Comparison of ENCODE assay signal across 8 cellular contexts in genomic region chr18:59837586-59837985, GRCh38.
DNase-seq lines count a peak whose midpoint lies in the region; ATAC-seq, FAIRE-seq and TF ChIP-seq lines count a peak whose summit lies in the region.

No MANE protein-coding gene starts in this region.

- H3K4me1 ChIP-seq in CD8-positive, alpha-beta T cell (ENCODE audit: insufficient read depth, low read length), result no peaks in the 10 kb centered on the region
- H3K4me1 ChIP-seq in effector memory CD4-positive, alpha-beta T cell (ENCODE audit: control insufficient read depth, insufficient read depth, low read length, poor library complexity, severe bottlenecking), result no peaks in the 10 kb centered on the region

- no peaks in the 10 kb centered on the region for H3K27me3 ChIP-seq in CD8-positive, alpha-beta T cell (ENCODE audit: insufficient read depth, low read length)
- no peaks in the 10 kb centered on the region for H3K27me3 ChIP-seq in effector memory CD4-positive, alpha-beta T cell (replicated peaks; ENCODE audit: control insufficient read depth, insufficient read depth, low read length, poor library complexity, severe bottlenecking)

- H3K36me3 ChIP-seq in CD8-positive, alpha-beta T cell (ENCODE audit: insufficient read depth, low read length), result no peaks in the 10 kb centered on the region
- H3K36me3 ChIP-seq in effector memory CD4-positive, alpha-beta T cell (ENCODE audit: control insufficient read depth, insufficient read depth, low read length), result no peaks in the 10 kb centered on the region

- H3K27me3 Mint-ChIP-seq in CD8-positive, alpha-beta T cell (ENCODE audit: low read depth), result peaks cover 4% of the 10 kb centered on the region
- peaks cover 5% of the 10 kb centered on the region for H3K27me3 Mint-ChIP-seq in activated CD4-positive, alpha-beta T cell treated with anti-CD3 and anti-CD28 coated beads for 36 hours
- peaks cover 27% of the 10 kb centered on the region for H3K27me3 Mint-ChIP-seq in mesothelial cell of epicardium (ENCODE audit: low read depth)
- peaks cover 8% of the 10 kb centered on the region for H3K27me3 Mint-ChIP-seq in stimulated activated naive CD8-positive, alpha-beta T cell treated with anti-CD3 and anti-CD28 coated beads, Interleukin-15, amount 100 ng/mL, for 72 hours

- peak; percentile 91 for TF ChIP-seq CTCF in CD8-positive, alpha-beta T cell (IDR thresholded peaks at IDR 0.05)
- TF ChIP-seq CTCF in mesothelial cell of epicardium (IDR thresholded peaks at IDR 0.05; ENCODE audit: unreplicated experiment), result peak; percentile 92

- H3K27ac ChIP-seq in CD8-positive, alpha-beta T cell (ENCODE audit: low read depth, low read length), result no peak overlapping the region
- H3K27ac ChIP-seq in effector memory CD4-positive, alpha-beta T cell (ENCODE audit: insufficient read depth, low read length, poor library complexity, severe bottlenecking), result no peak overlapping the region

- intact Hi-C loops in CD8-positive, alpha-beta T cell (cut with DNase I, micrococcal nuclease), result loop anchor here (2.0 to 10.0 kb wide), 3 partner anchors 117 to 711 kb away; no protein-coding TSS in a partner anchor
- intact Hi-C loops in activated CD4-positive, alpha-beta T cell treated with anti-CD3 and anti-CD28 coated beads for 36 hours (cut with DNase I, micrococcal nuclease), result loop anchor here (2.0 to 5.0 kb wide), 6 partner anchors 45 to 715 kb away; partner anchors contain the start of gene PMAIP1 (in 2 of the 2)

- no peak overlapping the region for H3K4me3 Mint-ChIP-seq in CD8-positive, alpha-beta T cell
- no peak overlapping the region for H3K4me3 Mint-ChIP-seq in activated CD4-positive, alpha-beta T cell treated with anti-CD3 and anti-CD28 coated beads for 36 hours
- no peak overlapping the region for H3K4me3 Mint-ChIP-seq in mesothelial cell of epicardium
- H3K4me3 Mint-ChIP-seq in stimulated activated naive CD8-positive, alpha-beta T cell treated with anti-CD3 and anti-CD28 coated beads, Interleukin-15, amount 100 ng/mL, for 72 hours, result no peak overlapping the region

- no peaks in the 10 kb centered on the region for H3K4me1 Mint-ChIP-seq in CD8-positive, alpha-beta T cell (ENCODE audit: low read depth)
- H3K4me1 Mint-ChIP-seq in activated CD4-positive, alpha-beta T cell treated with anti-CD3 and anti-CD28 coated beads for 36 hours, result peaks cover 10% of the 10 kb centered on the region
- peaks cover 11% of the 10 kb centered on the region for H3K4me1 Mint-ChIP-seq in mesothelial cell of epicardium
- H3K4me1 Mint-ChIP-seq in stimulated activated naive CD8-positive, alpha-beta T cell treated with anti-CD3 and anti-CD28 coated beads, Interleukin-15, amount 100 ng/mL, for 72 hours, result peaks cover 8% of the 10 kb centered on the region

- H3K9me3 ChIP-seq in CD8-positive, alpha-beta T cell (ENCODE audit: low read length), result no peaks in the 10 kb centered on the region
- no peaks in the 10 kb centered on the region for H3K9me3 ChIP-seq in effector memory CD4-positive, alpha-beta T cell (ENCODE audit: control insufficient read depth, low read length)

- peak; percentile 97 for FAIRE-seq in GM19239 (lab: Jason Lieb, UNC)

- no peaks in the 10 kb centered on the region for H3K36me3 Mint-ChIP-seq in CD8-positive, alpha-beta T cell
- H3K36me3 Mint-ChIP-seq in activated CD4-positive, alpha-beta T cell treated with anti-CD3 and anti-CD28 coated beads for 36 hours (ENCODE audit: low read depth), result no peaks in the 10 kb centered on the region
- no peaks in the 10 kb centered on the region for H3K36me3 Mint-ChIP-seq in mesothelial cell of epicardium

- DNase-seq in CD8-positive, alpha-beta T cell, result peak in 5 of 7 experiments; percentile 24 to 59 (median 36)
- DNase-seq in GM19239 (ENCODE audit: insufficient read length, low spot score) (peak; percentile 38), NCI-H345 treated with DMSO at 0.1 percent for 48 hours (lab: John Stamatoyannopoulos, UW; ENCODE audit: unreplicated experiment) (peak; percentile 69), mesothelial cell of epicardium (ENCODE audit: low spot score in 2 of 2, unreplicated experiment in 2 of 2) (no peak)
- DNase-seq in activated CD4-positive, alpha-beta T cell treated with anti-CD3 and anti-CD28 coated beads for 36 hours, result peak; percentile 56
- DNase-seq in effector memory CD4-positive, alpha-beta T cell, result peak; percentile 13 to 24 (median 17)
- peak; percentile 39 to 45 for DNase-seq in stimulated activated naive CD8-positive, alpha-beta T cell treated with anti-CD3 and anti-CD28 coated beads, Interleukin-15, amount 100 ng/mL, for 72 hours

- H3K27ac Mint-ChIP-seq in CD8-positive, alpha-beta T cell, result no peak overlapping the region
- no peak overlapping the region for H3K27ac Mint-ChIP-seq in activated CD4-positive, alpha-beta T cell treated with anti-CD3 and anti-CD28 coated beads for 36 hours
- H3K27ac Mint-ChIP-seq in mesothelial cell of epicardium, result no peak overlapping the region
- H3K27ac Mint-ChIP-seq in stimulated activated naive CD8-positive, alpha-beta T cell treated with anti-CD3 and anti-CD28 coated beads, Interleukin-15, amount 100 ng/mL, for 72 hours, result no peak overlapping the region

- ATAC-seq in CD8-positive, alpha-beta T cell, result no peak
- ATAC-seq in HG03378 (IDR thresholded peaks at IDR 0.05; ENCODE audit: unreplicated experiment), result peak; percentile 61
- ATAC-seq in activated CD4-positive, alpha-beta T cell treated with anti-CD3 and anti-CD28 coated beads for 36 hours, result peak; percentile 60
- ATAC-seq in stimulated activated naive CD8-positive, alpha-beta T cell treated with anti-CD3 and anti-CD28 coated beads, Interleukin-15, amount 100 ng/mL, for 72 hours, result peak; percentile 65

- POLR2A ChIA-PET in CD8-positive, alpha-beta T cell (lab: Charles Lee), result no interaction called here
- POLR2A ChIA-PET in activated CD4-positive, alpha-beta T cell treated with anti-CD3 and anti-CD28 coated beads for 36 hours (lab: Charles Lee), result interaction anchor here (0.7 kb wide), 1 partner anchor 116 kb away, joined by 3 read pairs; no protein-coding TSS in a partner anchor

- CTCF ChIA-PET in CD8-positive, alpha-beta T cell (lab: Charles Lee), result interaction anchor here (0.5 to 2.3 kb wide), 15 partner anchors 8 to 158 kb away, joined by 3 to 7 read pairs (median 3); no protein-coding TSS in a partner anchor
- CTCF ChIA-PET in activated CD4-positive, alpha-beta T cell treated with anti-CD3 and anti-CD28 coated beads for 36 hours (lab: Charles Lee), result interaction anchor here (0.7 to 1.4 kb wide), 5 partner anchors 14 to 230 kb away, joined by 3 read pairs; no protein-coding TSS in a partner anchor

- H3K9me3 Mint-ChIP-seq in CD8-positive, alpha-beta T cell, result no peaks in the 10 kb centered on the region
- no peaks in the 10 kb centered on the region for H3K9me3 Mint-ChIP-seq in activated CD4-positive, alpha-beta T cell treated with anti-CD3 and anti-CD28 coated beads for 36 hours (ENCODE audit: low read depth)
- no peaks in the 10 kb centered on the region for H3K9me3 Mint-ChIP-seq in mesothelial cell of epicardium
- H3K9me3 Mint-ChIP-seq in stimulated activated naive CD8-positive, alpha-beta T cell treated with anti-CD3 and anti-CD28 coated beads, Interleukin-15, amount 100 ng/mL, for 72 hours, result no peaks in the 10 kb centered on the region

- H3K4me3 ChIP-seq in CD8-positive, alpha-beta T cell (ENCODE audit: low read depth, low read length), result no peak overlapping the region
- H3K4me3 ChIP-seq in effector memory CD4-positive, alpha-beta T cell (ENCODE audit: insufficient read depth, low read depth, low read length, poor library complexity, severe bottlenecking), result no peak overlapping the region

Comparison
In these comparisons a context has a peak if more than half of its experiments do, and no peak if none do; other contexts are left out.
1. DNase-seq: peak in CD8-positive, alpha-beta T cell (5 of 7), GM19239 (single experiment), NCI-H345 treated with DMSO at 0.1 percent for 48 hours (single experiment), activated CD4-positive, alpha-beta T cell treated with anti-CD3 and anti-CD28 coated beads for 36 hours (single experiment), effector memory CD4-positive, alpha-beta T cell (3 of 3) and stimulated activated naive CD8-positive, alpha-beta T cell treated with anti-CD3 and anti-CD28 coated beads, Interleukin-15, amount 100 ng/mL, for 72 hours (2 of 2); none in mesothelial cell of epicardium (0 of 2).